Comparison of ENCODE assay signal across 19 cellular contexts in the genomic region with DNA sequence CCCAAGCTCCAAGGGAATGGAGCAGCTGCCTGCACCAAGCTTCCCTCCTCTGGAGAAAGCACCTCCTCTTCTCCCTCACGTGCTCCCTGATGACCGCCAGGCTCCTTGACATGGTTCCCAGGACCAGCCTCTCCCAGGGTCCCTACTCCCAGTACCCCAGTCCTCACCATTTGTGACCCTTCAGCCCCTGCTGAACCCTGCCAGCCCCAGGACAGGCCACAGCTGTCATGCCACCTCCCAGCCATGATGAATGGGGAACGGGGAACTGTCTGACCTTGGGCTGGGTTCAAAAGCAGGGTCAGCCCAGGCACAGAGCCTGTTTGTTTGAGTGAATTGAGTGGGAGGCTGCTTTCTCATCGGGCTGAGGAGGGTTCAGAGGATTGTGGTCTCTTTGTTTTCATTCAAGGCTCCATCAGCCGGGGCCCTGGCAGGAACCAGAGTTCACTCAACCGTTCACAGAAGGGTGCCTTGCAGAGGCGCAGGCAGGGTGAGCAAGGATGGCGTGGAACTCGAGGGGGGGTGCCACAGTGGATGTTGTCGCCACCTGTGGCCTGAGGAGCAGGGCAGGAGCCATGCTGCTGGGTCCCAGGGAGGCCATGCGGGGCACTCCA.
DNase-seq lines count a peak whose midpoint lies in the region; ATAC-seq and TF ChIP-seq lines count a peak whose summit lies in the region.
"Had no signal": no experiment of that assay in that cellular context is flagged by ENCODE, and none has a peak within 500 bp of the region (broad histone marks: within the 10 kb centered on the region; RNA-seq: fewer than 3 reads in every experiment).

No MANE protein-coding gene starts in this region.

- H3K36me3 ChIP-seq in BLaER1 = no peaks in the 10 kb centered on the region
- H3K36me3 ChIP-seq in sigmoid colon = no peaks in the 10 kb centered on the region
- no peaks in the 10 kb centered on the region for H3K36me3 ChIP-seq in spleen

- TF ChIP-seq POLR2A in sigmoid colon (IDR thresholded peaks at IDR 0.05) (no peak), spleen (IDR thresholded peaks at IDR 0.05) (no peak)

- TF ChIP-seq EP300 in sigmoid colon (IDR thresholded peaks at IDR 0.05) = no peak

- ATAC-seq in GM18861 (IDR thresholded peaks at IDR 0.05; ENCODE audit: unreplicated experiment) (no peak), GM21390 (IDR thresholded peaks at IDR 0.05; ENCODE audit: unreplicated experiment) (no peak)
- ATAC-seq: GM23338 had no signal

- H4K20me1 ChIP-seq in BLaER1 = no peaks in the 10 kb centered on the region

- intact Hi-C loops in sigmoid colon (cut with DNase I) = no loop called here
- intact Hi-C loops in spleen (cut with DNase I; ENCODE audit: low total_unique reads) = no loop called here

- H3K27me3 ChIP-seq in BLaER1 (no peaks in the 10 kb centered on the region), sigmoid colon (peaks cover 0 to 9% (median 0%) of the 10 kb centered on the region in 3 donors), spleen (replicated peaks in 1 of 7) (peaks cover 0 to 5% (median 0%) of the 10 kb centered on the region in 7 donors)

- H3K9me3 ChIP-seq in BLaER1 = no peaks in the 10 kb centered on the region
- no peaks in the 10 kb centered on the region for H3K9me3 ChIP-seq in sigmoid colon
- H3K9me3 ChIP-seq in spleen = no peaks in the 10 kb centered on the region

- H3K4me1 ChIP-seq in BLaER1 (peaks cover 33% of the 10 kb centered on the region), sigmoid colon (no peaks in the 10 kb centered on the region), spleen (no peaks in the 10 kb centered on the region)

- H3K27ac ChIP-seq in BLaER1 = peak overlapping the region; percentile 64
- H3K27ac ChIP-seq in sigmoid colon = no peak overlapping the region
- no peak overlapping the region for H3K27ac ChIP-seq in spleen

- no peak for TF ChIP-seq CTCF in sigmoid colon (IDR thresholded peaks at IDR 0.05)
- no peak for TF ChIP-seq CTCF in spleen (IDR thresholded peaks at IDR 0.05 in 8 of 11, conservative IDR thresholded peaks at IDR 0.05 in 3 of 11)

- H3K4me2 ChIP-seq in BLaER1 = peak overlapping the region; percentile 77
- H3K4me2 ChIP-seq: GM23338 had no signal

- DNase-seq in COLO829 (ENCODE audit: low spot score) = peak; percentile 6
- peak; percentile 72 for DNase-seq in mesenteric fat pad (ENCODE audit: low spot score)
- DNase-seq in sigmoid colon = peak; percentile 50
- no peak for DNase-seq in spleen
- no peak for DNase-seq in Kasumi-1 (lab: John Stamatoyannopoulos, UW)
- DNase-seq: AML-193; Calu3; CD4-positive, alpha-beta T cell; DMS79 treated with DMSO at 0.1 percent for 48 hours; KBM-7; NCI-H1417 treated with DMSO at 0.1 percent for 48 hours; NCI-H1930; NCI-H2171 treated with DMSO at 0.1 percent for 48 hours; NCI-H748 treated with DMSO at 0.1 percent for 48 hours; OCI-M1 had no signal

- WGBS in sigmoid colon, 2 donors = 61 to 63% methylated on average over 11 of the region's 11 CpGs
- 51 to 73% (median 58%) methylated on average over 11 of the region's 11 CpGs for WGBS in spleen, 5 donors

- H3K4me3 ChIP-seq in BLaER1 (no peak overlapping the region), sigmoid colon (no peak overlapping the region), spleen (no peak overlapping the region)
- H3K4me3 ChIP-seq: GM23338 had no signal

- H3K9ac ChIP-seq in BLaER1 = no peak overlapping the region

Comparison
In these comparisons a context has a peak if more than half of its experiments do, and no peak if none do; other contexts are left out.
1. DNase-seq: peak in COLO829 (single experiment), mesenteric fat pad (single experiment) and sigmoid colon (single experiment); none in spleen (single experiment) and Kasumi-1 (0 of 2).